ENCODE assay signal across 14 cellular contexts in genomic region chr6:109693128-109693527, GRCh38. TPM values are rescaled to one million over a fixed set of nuclear protein-coding genes. Genes with fewer than 3 reads are reported as not detected.
DNase-seq lines count a peak whose midpoint lies in the region; ATAC-seq, FAIRE-seq and TF ChIP-seq lines count a peak whose summit lies in the region.
"Had no signal": no experiment of that assay in that cellular context is flagged by ENCODE, and none has a peak within 500 bp of the region (broad histone marks: within the 10 kb centered on the region; RNA-seq: fewer than 3 reads in every experiment).

No MANE protein-coding gene starts in this region.

- H3K4me1 Mint-ChIP-seq in natural killer cell: peaks cover 33 to 47% of the 10 kb centered on the region in 2 donors
- H3K4me1 Mint-ChIP-seq in natural killer cell treated with Interleukin-12 subunit alpha and Interleukin-12 subunit beta and Interleukin-15 and Interleukin-18, amount 100 ng/mL, for 72 hours (ENCODE audit: low read depth in 2 of 2): peaks cover 23 to 25% of the 10 kb centered on the region in 2 donors

- no peaks in the 10 kb centered on the region for H3K9me3 ChIP-seq in upper lobe of right lung

- H3K27me3 Mint-ChIP-seq in natural killer cell (ENCODE audit: low read depth in 2 of 2): no peaks in the 10 kb centered on the region
- no peaks in the 10 kb centered on the region for H3K27me3 Mint-ChIP-seq in natural killer cell treated with Interleukin-12 subunit alpha and Interleukin-12 subunit beta and Interleukin-15 and Interleukin-18, amount 100 ng/mL, for 72 hours

- H3K4me3 ChIP-seq in upper lobe of right lung: peak overlapping the region; percentile 8

- peaks cover 31% of the 10 kb centered on the region for H3K4me1 ChIP-seq in upper lobe of right lung

- ATAC-seq in natural killer cell (no peak), HG03025 (IDR thresholded peaks at IDR 0.05; ENCODE audit: low FRiP score, unreplicated experiment) (peak; percentile 46), upper lobe of right lung (no peak), left colon (no peak)
- no peak for ATAC-seq in natural killer cell treated with Interleukin-12 subunit alpha and Interleukin-12 subunit beta and Interleukin-15 and Interleukin-18, amount 100 ng/mL, for 72 hours
- ATAC-seq: activated T-cell treated with anti-CD3 and anti-CD28 coated beads, Interleukin-2, amount 50 U/mL, for 4 hours; PC-3 had no signal

- no peaks in the 10 kb centered on the region for H3K9me3 Mint-ChIP-seq in natural killer cell
- H3K9me3 Mint-ChIP-seq in natural killer cell treated with Interleukin-12 subunit alpha and Interleukin-12 subunit beta and Interleukin-15 and Interleukin-18, amount 100 ng/mL, for 72 hours: no peaks in the 10 kb centered on the region
- H3K9me3 Mint-ChIP-seq: activated T-cell treated with anti-CD3 and anti-CD28 coated beads, Interleukin-2, amount 50 U/mL, for 4 hours had no signal

- no peaks in the 10 kb centered on the region for H3K36me3 ChIP-seq in upper lobe of right lung
- H3K36me3 ChIP-seq: brain microvascular endothelial cell had no signal

- intact Hi-C loops in natural killer cell (cut with micrococcal nuclease) (loop anchor here (10.0 kb wide), 1 partner anchor 238 kb away; the partner anchor contains the start of gene MICAL1), upper lobe of right lung (cut with DNase I) (no loop called here), left colon (cut with DNase I, micrococcal nuclease) (no loop called here)

- FAIRE-seq in frontal cortex (lab: Jason Lieb, UNC): no peak

- H3K27ac Mint-ChIP-seq in natural killer cell: no peak overlapping the region
- H3K27ac Mint-ChIP-seq in natural killer cell treated with Interleukin-12 subunit alpha and Interleukin-12 subunit beta and Interleukin-15 and Interleukin-18, amount 100 ng/mL, for 72 hours: no peak overlapping the region

- TF ChIP-seq CTCF in natural killer cell (IDR thresholded peaks at IDR 0.05) (no peak), upper lobe of right lung (IDR thresholded peaks at IDR 0.05) (no peak)

- no peak for DNase-seq in natural killer cell
- DNase-seq in natural killer cell treated with Interleukin-12 subunit alpha and Interleukin-12 subunit beta and Interleukin-15 and Interleukin-18, amount 100 ng/mL, for 72 hours (ENCODE audit: low spot score): no peak
- peak; percentile 69 for DNase-seq in NOMO-1 treated with dmso at 0.1 percent for 144 hours (lab: John Stamatoyannopoulos, UW; ENCODE audit: unreplicated experiment)
- DNase-seq in upper lobe of right lung: no peak
- DNase-seq in left colon: no peak
- DNase-seq in frontal cortex (ENCODE audit: low spot score in 2 of 2): no peak
- no peak for DNase-seq in substantia nigra (lab: John Stamatoyannopoulos, UW)
- DNase-seq: activated T-cell treated with anti-CD3 and anti-CD28 coated beads, Interleukin-2, amount 50 U/mL, for 4 hours; brain microvascular endothelial cell; NCI-H1436; PC-3; stimulated activated CD8-positive, alpha-beta memory T cell treated with anti-CD3 and anti-CD28 coated beads, Interleukin-4, amount 100 ng/mL, for 48 hours had no signal

- H3K27ac ChIP-seq in upper lobe of right lung (no peak overlapping the region), substantia nigra (ENCODE audit: low read depth, low read length, poor library complexity, severe bottlenecking) (no peak overlapping the region)
- H3K27ac ChIP-seq: brain microvascular endothelial cell, epithelial cell of prostate had no signal

- peak overlapping the region; percentile 46 for H3K4me3 Mint-ChIP-seq in natural killer cell
- H3K4me3 Mint-ChIP-seq in natural killer cell treated with Interleukin-12 subunit alpha and Interleukin-12 subunit beta and Interleukin-15 and Interleukin-18, amount 100 ng/mL, for 72 hours: no peak overlapping the region
- H3K4me3 Mint-ChIP-seq: activated T-cell treated with anti-CD3 and anti-CD28 coated beads, Interleukin-2, amount 50 U/mL, for 4 hours had no signal

- H3K27me3 ChIP-seq in upper lobe of right lung: no peaks in the 10 kb centered on the region
- H3K27me3 ChIP-seq: brain microvascular endothelial cell had no signal

- peaks cover 7% of the 10 kb centered on the region for H3K36me3 Mint-ChIP-seq in natural killer cell
- peaks cover 9% of the 10 kb centered on the region for H3K36me3 Mint-ChIP-seq in natural killer cell treated with Interleukin-12 subunit alpha and Interleukin-12 subunit beta and Interleukin-15 and Interleukin-18, amount 100 ng/mL, for 72 hours

RNA-seq across cellular contexts. Expression of gene FIG4, which starts 2.0 kb away (rescaled TPM):
- total RNA-seq in natural killer cell: 10 to 100 TPM; 15.7 to 38.5 (median 20.7) TPM
- total RNA-seq in natural killer cell treated with Interleukin-12 subunit alpha and Interleukin-12 subunit beta and Interleukin-15 and Interleukin-18, amount 100 ng/mL, for 72 hours: 10 to 100 TPM in 1 of 2 donors, 1 to 10 TPM in 1; 9.4 to 19.4 TPM
- 31.3 TPM for total RNA-seq in upper lobe of right lung
- 10 to 100 TPM; 15.3 to 15.9 TPM for total RNA-seq in left colon
- total RNA-seq in frontal cortex: 67.7 TPM

RNA-seq across cellular contexts. Expression of gene AK9, which starts 2.1 kb away (rescaled TPM):
- total RNA-seq in natural killer cell (10 to 100 TPM; 14.0 to 19.2 (median 14.2) TPM), upper lobe of right lung (8.8 TPM), left colon (1 to 10 TPM; 7.0 to 7.6 TPM), frontal cortex (80.3 TPM)
- total RNA-seq in natural killer cell treated with Interleukin-12 subunit alpha and Interleukin-12 subunit beta and Interleukin-15 and Interleukin-18, amount 100 ng/mL, for 72 hours: 1 to 10 TPM; 7.3 to 8.4 TPM
